ENCODE assay signal across 20 cellular contexts in genomic region chr18:56891116-56891515, GRCh38.
DNase-seq lines count a peak whose midpoint lies in the region; ATAC-seq, FAIRE-seq and TF ChIP-seq lines count a peak whose summit lies in the region.
"Had no signal": no experiment of that assay in that cellular context is flagged by ENCODE, and none has a peak within 500 bp of the region (broad histone marks: within the 10 kb centered on the region; RNA-seq: fewer than 3 reads in every experiment).

No MANE protein-coding gene starts in this region.

- BruUV-seq in IMR-90 (replicated peaks; lab: Mats Ljungman, UMichigan) = no TSS peak

- H3K9ac ChIP-seq in IMR-90 (ENCODE audit: low read depth, low read length) (no peak overlapping the region), astrocyte (ENCODE audit: low read length) (peak overlapping the region; percentile 52), skeletal muscle tissue (ENCODE audit: low read depth in 1 of 3, low read length in 3 of 3) (peak overlapping the region in 1 of 3 donors; percentile 11)

- dilution Hi-C loops in IMR-90 (cut with HindIII; ENCODE audit: low sequenced_read_pairs, unreplicated experiment) = no loop called here

- H3K79me2 ChIP-seq in astrocyte (ENCODE audit: insufficient read depth, low read length) (no peaks in the 10 kb centered on the region), hepatocyte (no peaks in the 10 kb centered on the region)

- H4K8ac ChIP-seq in IMR-90 (ENCODE audit: low read depth in 2 of 2, low read length in 2 of 2) = peak overlapping the region in 1 of 2 experiments; percentile 62; a peak in 2 of 4 replicates

- no peaks in the 10 kb centered on the region for H3K36me3 ChIP-seq in IMR-90 (ENCODE audit: control insufficient read depth, insufficient read depth, low read length)
- H3K36me3 ChIP-seq in astrocyte (ENCODE audit: insufficient read depth, low read length) = no peaks in the 10 kb centered on the region
- H3K36me3 ChIP-seq in hepatocyte (replicated peaks; ENCODE audit: insufficient read depth, low read depth) = no peaks in the 10 kb centered on the region
- no peaks in the 10 kb centered on the region for H3K36me3 ChIP-seq in skeletal muscle tissue (ENCODE audit: control insufficient read depth in 3 of 3, insufficient read depth in 3 of 3, low read length in 3 of 3)
- H3K36me3 ChIP-seq: heart right ventricle, left lung, neutrophil, thyroid gland had no signal

- H3K4me2 ChIP-seq in IMR-90 (ENCODE audit: low read depth, low read length) (no peak overlapping the region; the same call in 1 of the 2 replicates), astrocyte (ENCODE audit: low read length) (peak overlapping the region; percentile 72), hepatocyte (no peak overlapping the region)

- H2AK9ac ChIP-seq in IMR-90 (replicated peaks; ENCODE audit: low read depth, low read length, poor library complexity) = no peak overlapping the region

- no peak overlapping the region; the same call in 1 of the 2 replicates for H4K5ac ChIP-seq in IMR-90 (ENCODE audit: low read depth, low read length)

- no peak for TF ChIP-seq POLR2A in IMR-90 (IDR thresholded peaks at IDR 0.05; ENCODE audit: low read depth, low read length)

- TF ChIP-seq CTCF in IMR-90 (conservative IDR thresholded peaks at IDR 0.05; ENCODE audit: low read depth, low read length) (no peak), astrocyte (IDR thresholded peaks at IDR 0.05; ENCODE audit: insufficient read depth, low read depth, low read length) (no peak), hepatocyte (IDR thresholded peaks at IDR 0.05; ENCODE audit: poor library complexity) (no peak)

- no peaks in the 10 kb centered on the region for H3K9me2 ChIP-seq in hepatocyte (replicated peaks; ENCODE audit: insufficient read depth)

- peaks cover 4% of the 10 kb centered on the region for H3K9me1 ChIP-seq in IMR-90 (ENCODE audit: insufficient read depth, low read length)

- no CpG with 5 or more reads among the region's 3 CpGs for WGBS in IMR-90 (ENCODE audit: extremely low coverage in 2 of 2, insufficient read length in 1 of 2), 2 experiments
- WGBS in hepatocyte (ENCODE audit: low lambda C conversion rate, missing lambda C conversion rate) = 87% methylated on average over 3 of the region's 3 CpGs

- H3K27me3 Mint-ChIP-seq in astrocyte (ENCODE audit: low read depth, unreplicated experiment) = no peaks in the 10 kb centered on the region
- H3K27me3 Mint-ChIP-seq in activated CD4-positive, alpha-beta T cell treated with anti-CD3 and anti-CD28 coated beads, Interleukin-2, amount 10 ng/mL, durations not matched to agents 24 days and 14 days = no peaks in the 10 kb centered on the region

- peak overlapping the region; percentile 86 for H2BK120ac ChIP-seq in IMR-90 (ENCODE audit: low read depth, low read length)

- H3K56ac ChIP-seq in IMR-90 (ENCODE audit: extremely low read depth, insufficient read depth, low read length) = no peak overlapping the region; the same call in 1 of the 2 replicates

- H4K20me1 ChIP-seq in IMR-90 (ENCODE audit: insufficient read depth, low read length) (no peaks in the 10 kb centered on the region), astrocyte (ENCODE audit: insufficient read depth, low read length) (no peaks in the 10 kb centered on the region), hepatocyte (ENCODE audit: insufficient read depth, poor library complexity, severe bottlenecking) (no peaks in the 10 kb centered on the region)

- 0 out of 2 replicates have a peak overlapping the region, but pooled peaks have one; percentile 15 for H3K14ac ChIP-seq in IMR-90 (replicated peaks; ENCODE audit: low read depth, low read length)

- H2AK5ac ChIP-seq in IMR-90 (ENCODE audit: low read depth, low read length) = peak overlapping the region; percentile 70; the same call in 1 of the 2 replicates

- peak overlapping the region; percentile 26; the same call in 1 of the 2 replicates for H3K23ac ChIP-seq in IMR-90 (ENCODE audit: low read depth, low read length)

- CTCF ChIA-PET in IMR-90 (lab: Yijun Ruan, JAX) = no interaction called here

- TF ChIP-seq RAD21 in IMR-90 (IDR thresholded peaks at IDR 0.05; ENCODE audit: low read length) = no peak

- no peak overlapping the region for H2BK15ac ChIP-seq in IMR-90 (ENCODE audit: low read depth, low read length)

- H3K9me3 Mint-ChIP-seq in astrocyte (ENCODE audit: unreplicated experiment) = no peaks in the 10 kb centered on the region
- H3K9me3 Mint-ChIP-seq in activated CD4-positive, alpha-beta T cell treated with anti-CD3 and anti-CD28 coated beads, Interleukin-2, amount 10 ng/mL, durations not matched to agents 24 days and 14 days = no peaks in the 10 kb centered on the region
- H3K9me3 Mint-ChIP-seq: T-helper 1 cell treated with Interleukin-12 subunit alpha and Interleukin-12 subunit beta and Interleukin-4 antibody, amounts not matched to agents 30 μg/mL and 1 μg/mL, for 36 hours had no signal

- H3K4ac ChIP-seq in IMR-90 (ENCODE audit: low read depth, low read length) = peak overlapping the region; percentile 75; the same call in 1 of the 2 replicates

- H3K27me3 ChIP-seq in IMR-90 (ENCODE audit: control insufficient read depth, insufficient read depth, low read length) (no peaks in the 10 kb centered on the region), astrocyte (ENCODE audit: insufficient read depth, low read length) (no peaks in the 10 kb centered on the region), hepatocyte (no peaks in the 10 kb centered on the region), skeletal muscle tissue (ENCODE audit: control insufficient read depth in 3 of 3, insufficient read depth in 3 of 3, low read length in 3 of 3) (no peaks in the 10 kb centered on the region)
- H3K27me3 ChIP-seq: heart right ventricle, left lung, neutrophil, thyroid gland had no signal

- H3K18ac ChIP-seq in IMR-90 (ENCODE audit: low read depth, low read length) = peak overlapping the region; percentile 67

- no peaks in the 10 kb centered on the region for H3K36me3 Mint-ChIP-seq in astrocyte (ENCODE audit: low read depth, unreplicated experiment)
- H3K36me3 Mint-ChIP-seq in activated CD4-positive, alpha-beta T cell treated with anti-CD3 and anti-CD28 coated beads, Interleukin-2, amount 10 ng/mL, durations not matched to agents 24 days and 14 days (ENCODE audit: low read depth) = peaks cover 1% of the 10 kb centered on the region

- H2BK5ac ChIP-seq in IMR-90 (ENCODE audit: low read depth, low read length, poor library complexity, severe bottlenecking) = peak overlapping the region; percentile 92

- ATAC-seq in IMR-90 (ENCODE audit: low read depth) = 0 out of 2 replicates have a peak, but pooled peaks have one; percentile 30
- ATAC-seq: stimulated activated naive CD8-positive, alpha-beta T cell treated with anti-CD3 and anti-CD28 coated beads, Interleukin-15, Interleukin-2, amounts not matched to agents 100 U/mL and 50 U/mL, for 24 hours had no signal

- H3K4me1 ChIP-seq in IMR-90 (ENCODE audit: control insufficient read depth, insufficient read depth, low read length) = peaks cover 8% of the 10 kb centered on the region
- peaks cover 31% of the 10 kb centered on the region for H3K4me1 ChIP-seq in astrocyte (ENCODE audit: insufficient read depth, low read length)
- H3K4me1 ChIP-seq in hepatocyte (ENCODE audit: insufficient read depth) = peaks cover 15% of the 10 kb centered on the region
- peaks cover 4 to 9% (median 6%) of the 10 kb centered on the region in 3 donors for H3K4me1 ChIP-seq in skeletal muscle tissue (ENCODE audit: control insufficient read depth in 3 of 3, insufficient read depth in 3 of 3, low read length in 3 of 3)
- H3K4me1 ChIP-seq: left lung, thyroid gland had no signal

- H3K27ac Mint-ChIP-seq in astrocyte (ENCODE audit: unreplicated experiment) = peak overlapping the region; percentile 92
- H3K27ac Mint-ChIP-seq in activated CD4-positive, alpha-beta T cell treated with anti-CD3 and anti-CD28 coated beads, Interleukin-2, amount 10 ng/mL, durations not matched to agents 24 days and 14 days = no peak overlapping the region
- H3K27ac Mint-ChIP-seq: T-helper 1 cell treated with Interleukin-12 subunit alpha and Interleukin-12 subunit beta and Interleukin-4 antibody, amounts not matched to agents 30 μg/mL and 1 μg/mL, for 36 hours had no signal

- H3K4me3 ChIP-seq in IMR-90 (ENCODE audit: insufficient read depth, low read depth, low read length) (no peak overlapping the region), astrocyte (ENCODE audit: insufficient read depth, low read depth, low read length) (no peak overlapping the region), hepatocyte (no peak overlapping the region), skeletal muscle tissue (ENCODE audit: low read length in 3 of 3) (no peak overlapping the region)
- H3K4me3 ChIP-seq: heart right ventricle, left lung, thyroid gland had no signal

- H4K91ac ChIP-seq in IMR-90 (ENCODE audit: insufficient read depth, low read depth, low read length) = peak overlapping the region; percentile 77

- peaks cover 0 to 6% of the 10 kb centered on the region in 2 experiments; a peak in 1 of 4 replicates for H3K79me1 ChIP-seq in IMR-90 (ENCODE audit: low read depth in 1 of 2, low read length in 2 of 2)

- H2BK20ac ChIP-seq in IMR-90 (ENCODE audit: low read depth, low read length) = peak overlapping the region; percentile 85; the same call in 1 of the 2 replicates

- DNase-seq in IMR-90 (no peak), astrocyte (ENCODE audit: low read depth) (no peak), hepatocyte (ENCODE audit: low spot score) (no peak), HuH-7 (ENCODE audit: low spot score) (no peak), kidney glomerular epithelial cell (lab: John Stamatoyannopoulos, UW) (no peak)
- no peak for DNase-seq in activated CD4-positive, alpha-beta T cell treated with anti-CD3 and anti-CD28 coated beads, Interleukin-2, amount 10 ng/mL, durations not matched to agents 24 days and 14 days
- DNase-seq: activated CD4-positive, alpha-beta T cell treated with anti-CD3 and anti-CD28 coated beads, Interleukin-2, amount 50 U/mL, for 1 hour; activated CD8-positive, alpha-beta memory T cell treated with anti-CD3 and anti-CD28 coated beads, Interleukin-2, amount 50 U/mL, for 4 hours; GF-D8; heart right ventricle; left lung; NCI-H1105 treated with DMSO at 0.1 percent for 48 hours; NCI-H2081; SHP77 treated with DMSO at 0.1 percent for 48 hours; stimulated activated CD4-positive, alpha-beta T cell treated with anti-CD3 and anti-CD28 coated beads, Interleukin-4, amount 100 ng/mL, for 4 hours; stimulated activated naive CD8-positive, alpha-beta T cell treated with anti-CD3 and anti-CD28 coated beads, Interleukin-15, Interleukin-2, amounts not matched to agents 100 U/mL and 50 U/mL, for 24 hours; thyroid gland had no signal

- in situ Hi-C loops in IMR-90 (cut with MboI; ENCODE audit: low sequenced_read_pairs) = no loop called here

- FAIRE-seq in astrocyte (lab: Jason Lieb, UNC) = no peak

- H3K4me1 Mint-ChIP-seq in astrocyte (ENCODE audit: low read depth, unreplicated experiment) = peaks cover 39% of the 10 kb centered on the region
- H3K4me1 Mint-ChIP-seq in activated CD4-positive, alpha-beta T cell treated with anti-CD3 and anti-CD28 coated beads, Interleukin-2, amount 10 ng/mL, durations not matched to agents 24 days and 14 days = no peaks in the 10 kb centered on the region

- intact Hi-C loops in IMR-90 (cut with micrococcal nuclease) = no loop called here
- intact Hi-C loops in activated CD4-positive, alpha-beta T cell treated with anti-CD3 and anti-CD28 coated beads, Interleukin-2, amount 10 ng/mL, durations not matched to agents 24 days and 14 days (cut with micrococcal nuclease) = no loop called here

- H2AFZ ChIP-seq in IMR-90 (replicated peaks; ENCODE audit: low read length, poor library complexity) (no peak overlapping the region), astrocyte (ENCODE audit: low read depth, low read length) (no peak overlapping the region), hepatocyte (no peak overlapping the region)

- H3K9me3 ChIP-seq in IMR-90 (ENCODE audit: control insufficient read depth, insufficient read depth, low read length) (no peaks in the 10 kb centered on the region), astrocyte (ENCODE audit: insufficient read depth, low read depth, low read length) (no peaks in the 10 kb centered on the region), hepatocyte (ENCODE audit: low read depth) (no peaks in the 10 kb centered on the region), skeletal muscle tissue (ENCODE audit: control insufficient read depth in 3 of 3, low read length in 3 of 3) (no peaks in the 10 kb centered on the region)
- H3K9me3 ChIP-seq: left lung, neutrophil, thyroid gland had no signal

- H3K27ac ChIP-seq in IMR-90 (ENCODE audit: insufficient read depth, low read length) (no peak overlapping the region; the same call in 1 of the 2 replicates), astrocyte (ENCODE audit: low read depth, low read length) (peak overlapping the region; percentile 86), hepatocyte (peak overlapping the region; percentile 65), skeletal muscle tissue (ENCODE audit: low read depth, low read length) (peak overlapping the region; percentile 61)
- H3K27ac ChIP-seq: heart right ventricle, left lung, neutrophil, thyroid gland had no signal

- no peak overlapping the region for H3K4me3 Mint-ChIP-seq in astrocyte (ENCODE audit: unreplicated experiment)
- H3K4me3 Mint-ChIP-seq in activated CD4-positive, alpha-beta T cell treated with anti-CD3 and anti-CD28 coated beads, Interleukin-2, amount 10 ng/mL, durations not matched to agents 24 days and 14 days = no peak overlapping the region
- H3K4me3 Mint-ChIP-seq: T-helper 1 cell treated with Interleukin-12 subunit alpha and Interleukin-12 subunit beta and Interleukin-4 antibody, amounts not matched to agents 30 μg/mL and 1 μg/mL, for 36 hours had no signal

- POLR2A ChIA-PET in IMR-90 (lab: Charles Lee; ENCODE audit: unreplicated experiment) = no interaction called here
